Comparison of ENCODE assay signal across 13 cellular contexts in genomic region chr7:29839302-29839701, GRCh38. TPM values are rescaled to one million over a fixed set of nuclear protein-coding genes. Genes with fewer than 3 reads are reported as not detected.
DNase-seq lines count a peak whose midpoint lies in the region; ATAC-seq and TF ChIP-seq lines count a peak whose summit lies in the region.
"Had no signal": no experiment of that assay in that cellular context is flagged by ENCODE, and none has a peak within 500 bp of the region (broad histone marks: within the 10 kb centered on the region; RNA-seq: fewer than 3 reads in every experiment).

No MANE protein-coding gene starts in this region.

- H3K4me1 ChIP-seq in esophagus muscularis mucosa (peaks cover 0 to 8% (median 2%) of the 10 kb centered on the region in 4 donors), ovary (ENCODE audit: insufficient read depth) (peaks cover 18% of the 10 kb centered on the region)
- H3K4me1 ChIP-seq: suprapubic skin had no signal

- TF ChIP-seq POLR2A in esophagus muscularis mucosa (IDR thresholded peaks at IDR 0.05; ENCODE audit: low read depth) (no peak), ovary (IDR thresholded peaks at IDR 0.05) (no peak)

- no peaks in the 10 kb centered on the region for H3K9me3 ChIP-seq in esophagus muscularis mucosa
- no peaks in the 10 kb centered on the region for H3K9me3 ChIP-seq in ovary
- H3K9me3 ChIP-seq: suprapubic skin had no signal

- H3K4me3 ChIP-seq in esophagus muscularis mucosa (no peak overlapping the region), ovary (no peak overlapping the region)
- H3K4me3 ChIP-seq: neural progenitor cell, PC-9, suprapubic skin had no signal

- TF ChIP-seq CTCF in esophagus muscularis mucosa (IDR thresholded peaks at IDR 0.05) (no peak), ovary (IDR thresholded peaks at IDR 0.05) (no peak), natural killer cell (IDR thresholded peaks at IDR 0.05) (no peak)

- no peaks in the 10 kb centered on the region for H3K4me1 Mint-ChIP-seq in natural killer cell
- H3K4me1 Mint-ChIP-seq: activated T-helper 17 cell treated with anti-CD3 and anti-CD28 coated beads, Interleukin-2, amount 50 U/mL, for 72 hours had no signal

- no peak for TF ChIP-seq EP300 in esophagus muscularis mucosa (IDR thresholded peaks at IDR 0.05)
- no peak for TF ChIP-seq EP300 in ovary (IDR thresholded peaks at IDR 0.05)

- no peaks in the 10 kb centered on the region for H3K36me3 Mint-ChIP-seq in natural killer cell
- H3K36me3 Mint-ChIP-seq: neural progenitor cell had no signal

- no peak overlapping the region for H3K4me3 Mint-ChIP-seq in natural killer cell
- H3K4me3 Mint-ChIP-seq: activated T-helper 17 cell treated with anti-CD3 and anti-CD28 coated beads, Interleukin-2, amount 50 U/mL, for 72 hours; dendritic cell treated with granulocyte-macrophage colony-stimulating factor and Interleukin-4, amounts not matched to agents 40 ng/mL and 50 ng/mL, for 4 days; neural progenitor cell had no signal

- H3K27me3 ChIP-seq in esophagus muscularis mucosa (no peaks in the 10 kb centered on the region), ovary (no peaks in the 10 kb centered on the region)
- H3K27me3 ChIP-seq: neural progenitor cell had no signal

- 45% methylated on average over 7 of the region's 7 CpGs for WGBS in esophagus muscularis mucosa
- 7 to 18% (median 11%) methylated on average over 7 of the region's 7 CpGs for WGBS in ovary, 3 donors

- H3K27ac Mint-ChIP-seq in natural killer cell, result no peak overlapping the region
- H3K27ac Mint-ChIP-seq: activated T-helper 17 cell treated with anti-CD3 and anti-CD28 coated beads, Interleukin-2, amount 50 U/mL, for 72 hours; dendritic cell treated with granulocyte-macrophage colony-stimulating factor and Interleukin-4, amounts not matched to agents 40 ng/mL and 50 ng/mL, for 4 days; neural progenitor cell had no signal

- H3K36me3 ChIP-seq in esophagus muscularis mucosa, result no peaks in the 10 kb centered on the region
- no peaks in the 10 kb centered on the region for H3K36me3 ChIP-seq in ovary
- H3K36me3 ChIP-seq: neural progenitor cell, suprapubic skin had no signal

- DNase-seq in EH (ENCODE audit: low read depth) (peak; percentile 64), NCI-H226 (peak; percentile 39), esophagus muscularis mucosa (ENCODE audit: extremely low spot score) (peak; percentile 94), ovary (peak; percentile 70 to 79 (median 72)), hippocampal formation (lab: John Stamatoyannopoulos, UW) (no peak), midbrain (lab: John Stamatoyannopoulos, UW) (no peak), natural killer cell (no peak)

- ATAC-seq in GM19395 (IDR thresholded peaks at IDR 0.05; ENCODE audit: unreplicated experiment), result no peak
- ATAC-seq in natural killer cell, result no peak
- ATAC-seq: activated T-helper 17 cell treated with anti-CD3 and anti-CD28 coated beads, Interleukin-2, amount 50 U/mL, for 72 hours had no signal

- H3K9me3 Mint-ChIP-seq in natural killer cell, result no peaks in the 10 kb centered on the region
- H3K9me3 Mint-ChIP-seq: activated T-helper 17 cell treated with anti-CD3 and anti-CD28 coated beads, Interleukin-2, amount 50 U/mL, for 72 hours; dendritic cell treated with granulocyte-macrophage colony-stimulating factor and Interleukin-4, amounts not matched to agents 40 ng/mL and 50 ng/mL, for 4 days; neural progenitor cell had no signal

- no peak overlapping the region for H3K27ac ChIP-seq in esophagus muscularis mucosa (replicated peaks in 1 of 4)
- no peak overlapping the region for H3K27ac ChIP-seq in ovary
- H3K27ac ChIP-seq: neural progenitor cell, PC-9, suprapubic skin had no signal

- H3K27me3 Mint-ChIP-seq in natural killer cell (ENCODE audit: low read depth in 2 of 2), result peaks cover 5 to 40% of the 10 kb centered on the region in 2 donors

- intact Hi-C loops in esophagus muscularis mucosa (cut with DNase I), result no loop called here
- intact Hi-C loops in ovary (cut with DNase I), result loop anchor here in 1 of 4 donors (10.0 kb wide), 1 partner anchor 75 kb away; no protein-coding TSS in a partner anchor
- intact Hi-C loops in natural killer cell (cut with micrococcal nuclease), result no loop called here

RNA-seq across cellular contexts. Expression of gene WIPF3, which starts 33.0 kb away (rescaled TPM):
- 10 to 100 TPM in 1 of 4 donors, 1 to 10 TPM in 3; 3.3 to 10.4 (median 6.2) TPM for total RNA-seq in esophagus muscularis mucosa
- total RNA-seq in ovary, result 100 to 1,000 TPM in 2 of 7 donors, 10 to 100 TPM in 5; 15.3 to 122 (median 49.8) TPM
- polyA plus RNA-seq in ovary, result 10 to 100 TPM; 53.3 to 59.9 TPM
- total RNA-seq in natural killer cell, result not detected
- total RNA-seq: activated T-helper 17 cell treated with anti-CD3 and anti-CD28 coated beads, Interleukin-2, amount 50 U/mL, for 72 hours had no signal

Comparison
In these comparisons a context has a peak if more than half of its experiments do, and no peak if none do; other contexts are left out.
1. DNase-seq: peak in EH (single experiment), NCI-H226 (single experiment), esophagus muscularis mucosa (single experiment) and ovary (5 of 5); none in hippocampal formation (0 of 2), midbrain (single experiment) and natural killer cell (single experiment).
2. RNA of gene WIPF3, which starts 33.0 kb away (total RNA-seq): 15.3 to 122 TPM in ovary and 3.3 to 10.4 TPM in esophagus muscularis mucosa; not detected in natural killer cell; every median in the first group is over 4 times any median in the second.